ENCODE assay signal across 2 cellular contexts in genomic region chr1:44251989-44252625, GRCh38.
A peak's percentile ranks its signal among the peaks of the same experiment; 100 is the strongest.
TF ChIP-seq lines count a peak whose summit lies in the region.

No MANE protein-coding gene starts in this region.

TF ChIP-seq in HEK293, 187 proteins besides CTCF, POLR2A, EP300 and RAD21:
- TF ChIP-seq ZFP69B (tag by site-specific recombination; IDR thresholded peaks at IDR 0.05), result no peak
- TF ChIP-seq SCRT2 (tag by site-specific recombination; IDR thresholded peaks at IDR 0.05), result 0 out of 2 replicates have a peak, but pooled peaks have one; percentile 30

TF ChIP-seq in K562, 482 proteins besides CTCF, POLR2A, EP300 and RAD21:
- no peak for TF ChIP-seq DDX20 (tag; IDR thresholded peaks at IDR 0.05; ENCODE audit: low read depth)
- 0 out of 2 replicates have a peak, but pooled peaks have one; percentile 38 for TF ChIP-seq ZBTB33 (CRISPR knock-in tag; IDR thresholded peaks at IDR 0.05)
TF ChIP-seq in K562: peak in this region for 1.
